In genomic region chr7:137539111-137539715, GRCh38 we compare ENCODE assay signal across 1 cellular context.
TF ChIP-seq lines count a peak whose summit lies in the region.

No MANE protein-coding gene starts in this region.

TF ChIP-seq in HepG2, 621 proteins besides CTCF, POLR2A, EP300 and RAD21 (continued from another document):
- TF ChIP-seq HMGXB3 (CRISPR knock-in tag; IDR thresholded peaks at IDR 0.05; ENCODE audit: borderline replicate concordance), result no peak
- TF ChIP-seq KLF13 (CRISPR knock-in tag; IDR thresholded peaks at IDR 0.05), result no peak
- TF ChIP-seq REL (CRISPR knock-in tag; conservative IDR thresholded peaks at IDR 0.05), result no peak
- no peak for TF ChIP-seq FOXA3 (CRISPR knock-in tag; IDR thresholded peaks at IDR 0.05)
- TF ChIP-seq TIGD3 (CRISPR knock-in tag; IDR thresholded peaks at IDR 0.05; ENCODE audit: borderline replicate concordance), result no peak
- no peak for TF ChIP-seq ZNF318 (CRISPR knock-in tag; IDR thresholded peaks at IDR 0.05)
- TF ChIP-seq ZNF280B (CRISPR knock-in tag; IDR thresholded peaks at IDR 0.05; ENCODE audit: borderline replicate concordance), result no peak
- no peak for TF ChIP-seq HNRNPUL1 (IDR thresholded peaks at IDR 0.05; ENCODE audit: low read depth, low read length)
